Comparison of ENCODE assay signal across 20 cellular contexts in genomic region chr9:4138180-4138579, GRCh38.
A peak's percentile ranks its signal among the peaks of the same experiment; 100 is the strongest.
DNase-seq lines count a peak whose midpoint lies in the region; ATAC-seq and TF ChIP-seq lines count a peak whose summit lies in the region.
"Had no signal": no experiment of that assay in that cellular context is flagged by ENCODE, and none has a peak within 500 bp of the region (broad histone marks: within the 10 kb centered on the region; RNA-seq: fewer than 3 reads in every experiment).

No MANE protein-coding gene starts in this region.

- peaks cover 1% of the 10 kb centered on the region for H3K27me3 Mint-ChIP-seq in endothelial cell (ENCODE audit: unreplicated experiment)

- TF ChIP-seq RAD21 in IMR-90 (IDR thresholded peaks at IDR 0.05; ENCODE audit: low read length): no peak

- no peaks in the 10 kb centered on the region for H3K36me3 ChIP-seq in IMR-90 (ENCODE audit: control insufficient read depth, insufficient read depth, low read length)
- H3K36me3 ChIP-seq in smooth muscle cell (ENCODE audit: low read depth): no peaks in the 10 kb centered on the region
- H3K36me3 ChIP-seq: BLaER1, cardiac muscle cell, thoracic aorta had no signal

- H3K79me2 ChIP-seq in smooth muscle cell (ENCODE audit: low read depth): peaks cover 8% of the 10 kb centered on the region

- peak overlapping the region; percentile 95 for H3K14ac ChIP-seq in IMR-90 (replicated peaks; ENCODE audit: low read depth, low read length)

- CTCF ChIA-PET in IMR-90 (lab: Yijun Ruan, JAX): no interaction called here

- POLR2A ChIA-PET in IMR-90 (lab: Charles Lee; ENCODE audit: unreplicated experiment): no interaction called here

- H3K4me3 Mint-ChIP-seq in endothelial cell (ENCODE audit: unreplicated experiment): no peak overlapping the region
- H3K4me3 Mint-ChIP-seq: mesothelial cell of epicardium; stimulated activated effector memory CD8-positive, alpha-beta T cell treated with anti-CD3 and anti-CD28 coated beads, Interleukin-12 subunit alpha, Interleukin-12 subunit beta, amount 100 ng/mL, for 72 hours had no signal

- peak overlapping the region; percentile 97 for H3K23ac ChIP-seq in IMR-90 (ENCODE audit: low read depth, low read length)

- H3K27ac ChIP-seq in IMR-90 (ENCODE audit: insufficient read depth, low read length): peak overlapping the region; percentile 86
- peak overlapping the region; percentile 71 for H3K27ac ChIP-seq in smooth muscle cell (ENCODE audit: low read depth)
- H3K27ac ChIP-seq: BLaER1, cardiac muscle cell, thoracic aorta had no signal

- BruUV-seq in IMR-90 (replicated peaks; lab: Mats Ljungman, UMichigan): no TSS peak

- H4K5ac ChIP-seq in IMR-90 (ENCODE audit: low read depth, low read length): peak overlapping the region; percentile 95; the same call in 1 of the 2 replicates

- H3K9me1 ChIP-seq in IMR-90 (ENCODE audit: insufficient read depth, low read length): peaks cover 33% of the 10 kb centered on the region

- H3K9me3 Mint-ChIP-seq in endothelial cell (ENCODE audit: unreplicated experiment): no peaks in the 10 kb centered on the region
- H3K9me3 Mint-ChIP-seq: mesothelial cell of epicardium; stimulated activated effector memory CD8-positive, alpha-beta T cell treated with anti-CD3 and anti-CD28 coated beads, Interleukin-12 subunit alpha, Interleukin-12 subunit beta, amount 100 ng/mL, for 72 hours had no signal

- no peaks in the 10 kb centered on the region for H3K4me1 Mint-ChIP-seq in endothelial cell (ENCODE audit: unreplicated experiment)
- H3K4me1 Mint-ChIP-seq: stimulated activated effector memory CD8-positive, alpha-beta T cell treated with anti-CD3 and anti-CD28 coated beads, Interleukin-12 subunit alpha, Interleukin-12 subunit beta, amount 100 ng/mL, for 72 hours had no signal

- H3K4me3 ChIP-seq in IMR-90 (ENCODE audit: insufficient read depth, low read depth, low read length) (no peak overlapping the region), fibroblast of the aortic adventitia (ENCODE audit: low read depth, low read length) (no peak overlapping the region), smooth muscle cell (no peak overlapping the region)
- H3K4me3 ChIP-seq: BLaER1, cardiac muscle cell, thoracic aorta had no signal

- H3K4me1 ChIP-seq in IMR-90 (ENCODE audit: control insufficient read depth, insufficient read depth, low read length) (peaks cover 23% of the 10 kb centered on the region), smooth muscle cell (ENCODE audit: low read depth) (peaks cover 11% of the 10 kb centered on the region)

- H3K18ac ChIP-seq in IMR-90 (ENCODE audit: low read depth, low read length): peak overlapping the region; percentile 97

- no CpG with 5 or more reads among the region's 2 CpGs for WGBS in IMR-90 (ENCODE audit: extremely low coverage in 2 of 2, insufficient read length in 1 of 2), 2 experiments
- WGBS in smooth muscle cell (ENCODE audit: low lambda C conversion rate): 94% methylated on average over 2 of the region's 2 CpGs

- intact Hi-C loops in IMR-90 (cut with micrococcal nuclease): loop anchor here (5.0 kb wide), 1 partner anchor 406 kb away; no protein-coding TSS in a partner anchor

- H3K9me3 ChIP-seq in IMR-90 (ENCODE audit: control insufficient read depth, insufficient read depth, low read length) (no peaks in the 10 kb centered on the region), smooth muscle cell (replicated peaks; ENCODE audit: low read depth) (no peaks in the 10 kb centered on the region)
- H3K9me3 ChIP-seq: BLaER1, thoracic aorta had no signal

- H3K36me3 Mint-ChIP-seq in endothelial cell (ENCODE audit: low read depth, unreplicated experiment): no peaks in the 10 kb centered on the region
- H3K36me3 Mint-ChIP-seq: mesothelial cell of epicardium; stimulated activated effector memory CD8-positive, alpha-beta T cell treated with anti-CD3 and anti-CD28 coated beads, Interleukin-12 subunit alpha, Interleukin-12 subunit beta, amount 100 ng/mL, for 72 hours had no signal

- H3K4ac ChIP-seq in IMR-90 (ENCODE audit: low read depth, low read length): peak overlapping the region; percentile 98

- no peak for TF ChIP-seq POLR2A in IMR-90 (IDR thresholded peaks at IDR 0.05; ENCODE audit: low read depth, low read length)

- H2BK15ac ChIP-seq in IMR-90 (ENCODE audit: low read depth, low read length): peak overlapping the region; percentile 99

- H2BK5ac ChIP-seq in IMR-90 (ENCODE audit: low read depth, low read length, poor library complexity, severe bottlenecking): peak overlapping the region; percentile 97

- H3K9ac ChIP-seq in IMR-90 (ENCODE audit: low read depth, low read length) (peak overlapping the region; percentile 10; the same call in 1 of the 2 replicates), smooth muscle cell (ENCODE audit: low read depth) (no peak overlapping the region)
- H3K9ac ChIP-seq: BLaER1 had no signal

- no peaks in the 10 kb centered on the region for H3F3A ChIP-seq in smooth muscle cell (ENCODE audit: low read depth)

- no peak for TF ChIP-seq CTCF in IMR-90 (conservative IDR thresholded peaks at IDR 0.05; ENCODE audit: low read depth, low read length)
- no peak for TF ChIP-seq CTCF in fibroblast of the aortic adventitia (IDR thresholded peaks at IDR 0.05; ENCODE audit: insufficient read depth, low read length)
- TF ChIP-seq CTCF in smooth muscle cell (IDR thresholded peaks at IDR 0.05; ENCODE audit: borderline replicate concordance, insufficient read depth, poor library complexity, severe bottlenecking): no peak
- no peak for TF ChIP-seq CTCF in endothelial cell (IDR thresholded peaks at IDR 0.05; ENCODE audit: unreplicated experiment)

- peak overlapping the region; percentile 99 for H4K91ac ChIP-seq in IMR-90 (ENCODE audit: insufficient read depth, low read depth, low read length)

- dilution Hi-C loops in IMR-90 (cut with HindIII; ENCODE audit: low sequenced_read_pairs, unreplicated experiment): no loop called here

- H2AK9ac ChIP-seq in IMR-90 (replicated peaks; ENCODE audit: low read depth, low read length, poor library complexity): peak overlapping the region; percentile 70

- H4K20me1 ChIP-seq in IMR-90 (ENCODE audit: insufficient read depth, low read length): no peaks in the 10 kb centered on the region
- no peaks in the 10 kb centered on the region for H4K20me1 ChIP-seq in smooth muscle cell (ENCODE audit: low read depth)
- H4K20me1 ChIP-seq: BLaER1 had no signal

- H3K79me1 ChIP-seq in IMR-90 (ENCODE audit: low read depth in 1 of 2, low read length in 2 of 2): peaks cover 45 to 66% of the 10 kb centered on the region in 2 experiments

- in situ Hi-C loops in IMR-90 (cut with MboI; ENCODE audit: low sequenced_read_pairs): loop anchor here (25.0 kb wide), 1 partner anchor 1301 kb away; the partner anchor contains the start of gene PUM3

- H3K27ac Mint-ChIP-seq in endothelial cell (ENCODE audit: unreplicated experiment): no peak overlapping the region
- H3K27ac Mint-ChIP-seq: stimulated activated effector memory CD8-positive, alpha-beta T cell treated with anti-CD3 and anti-CD28 coated beads, Interleukin-12 subunit alpha, Interleukin-12 subunit beta, amount 100 ng/mL, for 72 hours had no signal

- DNase-seq in IMR-90 (no peak), SKM-1 (lab: John Stamatoyannopoulos, UW; ENCODE audit: unreplicated experiment) (peak; percentile 64), fibroblast of the aortic adventitia (ENCODE audit: low read depth) (peak; percentile 18), smooth muscle cell (lab: John Stamatoyannopoulos, UW; ENCODE audit: unreplicated experiment) (no peak), endothelial cell (ENCODE audit: low spot score) (no peak)
- DNase-seq: activated CD8-positive, alpha-beta memory T cell treated with anti-CD3 and anti-CD28 coated beads for 24 hours; DMS 273 treated with DMSO at 0.1 percent for 48 hours; hypothalamus; left cardiac atrium; NCI-H1694; NCI-H345; NK-92 treated with Interleukin-12 subunit alpha and Interleukin-12 subunit beta, amount 100 ng/mL, for 24 hours; retina had no signal

- H2BK20ac ChIP-seq in IMR-90 (ENCODE audit: low read depth, low read length): peak overlapping the region; percentile 99

- peak overlapping the region; percentile 99 for H2AK5ac ChIP-seq in IMR-90 (ENCODE audit: low read depth, low read length)

- peak overlapping the region; percentile 93 for H3K56ac ChIP-seq in IMR-90 (ENCODE audit: extremely low read depth, insufficient read depth, low read length)

- ATAC-seq in IMR-90 (ENCODE audit: low read depth) (no peak), HG02938 (IDR thresholded peaks at IDR 0.05; ENCODE audit: unreplicated experiment) (no peak), HG03439 (IDR thresholded peaks at IDR 0.05; ENCODE audit: unreplicated experiment) (no peak)
- ATAC-seq: stimulated activated effector memory CD8-positive, alpha-beta T cell treated with anti-CD3 and anti-CD28 coated beads, Interleukin-12 subunit alpha, Interleukin-12 subunit beta, amount 100 ng/mL, for 72 hours had no signal

- H3K4me2 ChIP-seq in IMR-90 (ENCODE audit: low read depth, low read length) (peak overlapping the region; percentile 42; the same call in 1 of the 2 replicates), smooth muscle cell (no peak overlapping the region)
- H3K4me2 ChIP-seq: BLaER1 had no signal

- H3K27me3 ChIP-seq in IMR-90 (ENCODE audit: control insufficient read depth, insufficient read depth, low read length): no peaks in the 10 kb centered on the region
- H3K27me3 ChIP-seq in smooth muscle cell (ENCODE audit: low read depth): no peaks in the 10 kb centered on the region
- H3K27me3 ChIP-seq: BLaER1, cardiac muscle cell had no signal

- H2AFZ ChIP-seq in IMR-90 (replicated peaks; ENCODE audit: low read length, poor library complexity) (no peak overlapping the region), smooth muscle cell (ENCODE audit: low read depth) (no peak overlapping the region)

- peak overlapping the region; percentile 86 to 97 for H4K8ac ChIP-seq in IMR-90 (ENCODE audit: low read depth in 2 of 2, low read length in 2 of 2)

- peak overlapping the region; percentile 99 for H2BK120ac ChIP-seq in IMR-90 (ENCODE audit: low read depth, low read length)

TF ChIP-seq in IMR-90, 13 proteins besides CTCF, POLR2A, EP300 and RAD21 (continues in another document):
- TF ChIP-seq MXI1 (IDR thresholded peaks at IDR 0.05; ENCODE audit: borderline replicate concordance, low read depth, low read length) (no peak), MAFK (IDR thresholded peaks at IDR 0.05; ENCODE audit: low read depth, low read length) (no peak), CEBPB (IDR thresholded peaks at IDR 0.05; ENCODE audit: low read depth, low read length) (no peak), SMC3 (IDR thresholded peaks at IDR 0.05; ENCODE audit: low read depth, low read length) (no peak), USF2 (IDR thresholded peaks at IDR 0.05; ENCODE audit: low read depth, low read length) (no peak), MAZ (IDR thresholded peaks at IDR 0.05; ENCODE audit: borderline replicate concordance, low read depth, low read length) (no peak), FOS (IDR thresholded peaks at IDR 0.05; ENCODE audit: low read depth, low read length) (no peak)

Comparison
In these comparisons a context has a peak if more than half of its experiments do, and no peak if none do; other contexts are left out.
1. DNase-seq: peak in SKM-1 (single experiment) and fibroblast of the aortic adventitia (single experiment); none in IMR-90 (single experiment), smooth muscle cell (single experiment) and endothelial cell (single experiment).